Comparison of ENCODE assay signal across 30 cellular contexts in genomic region chr10:60849762-60850161, GRCh38.
"Had no signal": no experiment of that assay in that cellular context is flagged by ENCODE, and none has a peak within 500 bp of the region (broad histone marks: within the 10 kb centered on the region; RNA-seq: fewer than 3 reads in every experiment).

No MANE protein-coding gene starts in this region.

- FAIRE-seq: astrocyte, TTC549 had no signal

- H3K27me3 ChIP-seq: body of pancreas, breast epithelium, Peyer's patch, SJSA1 had no signal

- ATAC-seq: activated CD4-positive, alpha-beta T cell treated with anti-CD3 and anti-CD28 coated beads for 36 hours; activated CD4-positive, CD25-positive, alpha-beta regulatory T cell treated with anti-CD3 and anti-CD28 coated beads, Interleukin-2, amount 50 U/mL, for 24 hours; activated CD8-positive, alpha-beta T cell treated with anti-CD3 and anti-CD28 coated beads, Interleukin-2, amount 10 ng/mL, durations not matched to agents 7 days and 5 days; body of pancreas; PC-3; WTC11 had no signal

- H3K4me3 ChIP-seq: body of pancreas, breast epithelium, Peyer's patch, SJSA1 had no signal

- H3K4me1 ChIP-seq: body of pancreas, breast epithelium had no signal

- H3K4me2 ChIP-seq: SK-N-SH had no signal

- DNase-seq: activated CD4-positive, alpha-beta T cell treated with anti-CD3 and anti-CD28 coated beads for 36 hours; activated CD4-positive, alpha-beta T cell treated with anti-CD3 and anti-CD28 coated beads, Interleukin-2, amount 10 ng/mL, durations not matched to agents 7 days and 5 days; activated CD4-positive, alpha-beta T cell treated with anti-CD3 and anti-CD28 coated beads, Interleukin-2, amount 50 U/mL, for 48 hours; activated CD8-positive, alpha-beta T cell treated with anti-CD3 and anti-CD28 coated beads, Interleukin-2, amount 10 ng/mL, durations not matched to agents 7 days and 5 days; activated gamma-delta T cell; activated naive CD4-positive, alpha-beta T cell treated with Interleukin-2 at 50 U/mL for 16 hours; activated naive CD8-positive, alpha-beta T cell treated with anti-CD3 and anti-CD28 coated beads, Interleukin-2, amount 10 ng/mL, durations not matched to agents 7 days and 5 days; activated T-cell treated with anti-CD3 and anti-CD28 coated beads, Interleukin-2, amount 50 U/mL, for 24 hours; body of pancreas; Karpas-422; NCI-H1048; NCI-H1105 treated with DMSO at 0.1 percent for 48 hours; NCI-H1436; NCI-H1694; NCI-H1930; NCI-H2081 treated with DMSO at 0.1 percent for 48 hours; NCI-H345; NCI-H524 treated with DMSO at 0.1 percent for 48 hours; NK-92 treated with Interleukin-12 subunit alpha and Interleukin-12 subunit beta, amount 100 ng/mL, for 24 hours; PC-3; Peyer's patch; RPMI8226; SHP77 treated with DMSO at 0.1 percent for 48 hours; SK-N-SH had no signal

- H3K9ac ChIP-seq: SK-N-SH had no signal

- H3K36me3 ChIP-seq: breast epithelium, Peyer's patch, SJSA1 had no signal

- H3K27ac ChIP-seq: body of pancreas, breast epithelium, Peyer's patch, SJSA1 had no signal

- H3K9me3 ChIP-seq: body of pancreas, breast epithelium, Peyer's patch, SJSA1, SK-N-SH had no signal
